Comparison of ENCODE assay signal across 27 cellular contexts in genomic region chr7:34946486-34946885, GRCh38.
"Had no signal": no experiment of that assay in that cellular context is flagged by ENCODE, and none has a peak within 500 bp of the region (broad histone marks: within the 10 kb centered on the region; RNA-seq: fewer than 3 reads in every experiment).

No MANE protein-coding gene starts in this region.

- H3K9me3 Mint-ChIP-seq: activated naive CD8-positive, alpha-beta T cell treated with anti-CD3 and anti-CD28 coated beads, Interleukin-2, amount 10 ng/mL, durations not matched to agents 7 days and 5 days; WTC11 had no signal

- H3K27ac ChIP-seq: adrenal gland, Peyer's patch, RWPE1, SJSA1 had no signal

- H3K27me3 Mint-ChIP-seq: activated naive CD8-positive, alpha-beta T cell treated with anti-CD3 and anti-CD28 coated beads, Interleukin-2, amount 10 ng/mL, durations not matched to agents 7 days and 5 days; T-helper 17 cell had no signal

- H3K4me3 ChIP-seq: adrenal gland, Peyer's patch, SJSA1 had no signal

- H3K9me3 ChIP-seq: adrenal gland, Peyer's patch, SJSA1 had no signal

- H3K4me1 ChIP-seq: adrenal gland, Peyer's patch, SJSA1 had no signal

- H3K27me3 ChIP-seq: adrenal gland, Peyer's patch, SJSA1 had no signal

- H3K36me3 ChIP-seq: adrenal gland, Peyer's patch, SJSA1 had no signal

- DNase-seq: activated CD4-positive, alpha-beta T cell treated with anti-CD3 and anti-CD28 coated beads for 48 hours; activated CD4-positive, alpha-beta T cell treated with anti-CD3 and anti-CD28 coated beads, Interleukin-2, amount 50 U/mL, for 4 hours; activated CD4-positive, CD25-positive, alpha-beta regulatory T cell treated with anti-CD3 and anti-CD28 coated beads, Interleukin-2, amount 50 U/mL, for 72 hours; activated CD8-positive, alpha-beta memory T cell treated with anti-CD3 and anti-CD28 coated beads, Interleukin-2, amount 50 U/mL, for 48 hours; activated CD8-positive, alpha-beta T cell treated with anti-CD3 and anti-CD28 coated beads, Interleukin-2, amount 10 ng/mL, durations not matched to agents 7 days and 5 days; activated naive CD4-positive, alpha-beta T cell treated with anti-CD3 and anti-CD28 coated beads, Interleukin-2, amount 50 U/mL, for 16 hours; activated naive CD8-positive, alpha-beta T cell treated with anti-CD3 and anti-CD28 coated beads, Interleukin-2, amount 10 ng/mL, durations not matched to agents 7 days and 5 days; activated T-cell treated with anti-CD3 and anti-CD28 coated beads, Interleukin-2, amount 50 U/mL, for 1 hour; adrenal gland; anterior cingulate cortex; central memory CD4-positive, alpha-beta T cell; Karpas-422; MM.1S; NCI-H187 treated with DMSO at 0.1 percent for 48 hours; NCI-H2081 treated with DMSO at 0.1 percent for 48 hours; NCI-H2171 treated with DMSO at 0.1 percent for 48 hours; NCI-H226; NCI-H526; NCI-H774; NK-92 treated with Interleukin-12 subunit alpha and Interleukin-12 subunit beta, amount 100 ng/mL, for 24 hours; Peyer's patch; SHP77; T-helper 17 cell; T-helper 9 cell had no signal

- H3K27ac Mint-ChIP-seq: activated CD8-positive, alpha-beta T cell treated with anti-CD3 and anti-CD28 coated beads, Interleukin-2, amount 10 ng/mL, durations not matched to agents 7 days and 5 days; activated naive CD8-positive, alpha-beta T cell treated with anti-CD3 and anti-CD28 coated beads, Interleukin-2, amount 10 ng/mL, durations not matched to agents 7 days and 5 days; T-helper 17 cell; WTC11 had no signal

- H3K4me1 Mint-ChIP-seq: activated naive CD8-positive, alpha-beta T cell treated with anti-CD3 and anti-CD28 coated beads, Interleukin-2, amount 10 ng/mL, durations not matched to agents 7 days and 5 days; T-helper 17 cell had no signal

- H3K36me3 Mint-ChIP-seq: WTC11 had no signal

- ATAC-seq: activated CD8-positive, alpha-beta T cell treated with anti-CD3 and anti-CD28 coated beads, Interleukin-2, amount 10 ng/mL, durations not matched to agents 7 days and 5 days; T-helper 17 cell; WTC11 had no signal

- H3K4me3 Mint-ChIP-seq: activated CD8-positive, alpha-beta T cell treated with anti-CD3 and anti-CD28 coated beads, Interleukin-2, amount 10 ng/mL, durations not matched to agents 7 days and 5 days; activated naive CD8-positive, alpha-beta T cell treated with anti-CD3 and anti-CD28 coated beads, Interleukin-2, amount 10 ng/mL, durations not matched to agents 7 days and 5 days; T-helper 17 cell; WTC11 had no signal
